Comparison of ENCODE assay signal across 23 cellular contexts in the genomic region with DNA sequence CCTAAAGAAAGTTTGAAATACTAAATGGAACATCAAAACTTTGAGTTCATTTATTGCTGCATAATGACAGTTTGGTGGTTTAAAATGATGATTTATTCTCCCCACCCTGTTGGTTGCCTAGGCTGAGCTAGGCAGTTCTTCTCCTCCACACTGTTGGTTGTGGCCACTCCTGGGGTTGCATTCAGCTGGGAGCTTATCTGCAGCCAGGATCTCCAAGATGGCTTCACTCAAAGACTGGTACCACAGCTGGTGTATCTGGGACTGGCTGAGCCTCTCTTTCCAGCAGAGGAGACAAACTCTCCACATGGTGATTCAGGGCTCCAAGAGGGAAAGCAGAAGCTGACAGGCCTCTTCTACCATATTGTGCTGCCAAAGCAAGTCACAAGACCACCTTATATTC. TPM values are rescaled to one million over a fixed set of nuclear protein-coding genes. Genes with fewer than 3 reads are reported as not detected.
DNase-seq lines count a peak whose midpoint lies in the region; ATAC-seq, FAIRE-seq and TF ChIP-seq lines count a peak whose summit lies in the region.
"Had no signal": no experiment of that assay in that cellular context is flagged by ENCODE, and none has a peak within 500 bp of the region (broad histone marks: within the 10 kb centered on the region; RNA-seq: fewer than 3 reads in every experiment).

No MANE protein-coding gene starts in this region.

- no peaks in the 10 kb centered on the region for H3K9me3 ChIP-seq in K562 (replicated peaks; ENCODE audit: control insufficient read depth, insufficient read depth, low read depth, low read length)
- no peaks in the 10 kb centered on the region for H3K9me3 ChIP-seq in right atrium auricular region
- H3K9me3 ChIP-seq: heart left ventricle had no signal

- H3K27me3 ChIP-seq in K562 (ENCODE audit: control insufficient read depth in 2 of 2, insufficient read depth in 2 of 2, low read length in 2 of 2), result peaks cover 0 to 6% of the 10 kb centered on the region in 2 experiments; a peak in 3 of 5 replicates
- no peaks in the 10 kb centered on the region for H3K27me3 ChIP-seq in right atrium auricular region

- H3K36me3 Mint-ChIP-seq in activated CD4-positive, alpha-beta T cell treated with anti-CD3 and anti-CD28 coated beads for 36 hours (ENCODE audit: low read depth), result no peaks in the 10 kb centered on the region
- H3K36me3 Mint-ChIP-seq: naive thymus-derived CD4-positive, alpha-beta T cell had no signal

- no peaks in the 10 kb centered on the region for H3K9me3 Mint-ChIP-seq in activated CD4-positive, alpha-beta T cell treated with anti-CD3 and anti-CD28 coated beads for 36 hours (ENCODE audit: low read depth)
- H3K9me3 Mint-ChIP-seq: activated T-helper 17 cell treated with anti-CD3 and anti-CD28 coated beads, Interleukin-2, amount 50 U/mL, for 72 hours; naive thymus-derived CD4-positive, alpha-beta T cell had no signal

- peak; percentile 40 for DNase-seq in activated CD4-positive, alpha-beta T cell treated with anti-CD3 and anti-CD28 coated beads for 36 hours
- DNase-seq in activated CD4-positive, alpha-beta T cell treated with anti-CD3 and anti-CD28 coated beads, Interleukin-2, amount 50 U/mL, for 1 hour, result no peak
- DNase-seq in GM18507 (ENCODE audit: extremely low spot score, insufficient read length, low read depth) (no peak), RPMI7951 (ENCODE audit: low read depth) (peak; percentile 1), K562 (ENCODE audit: extremely low read depth in 1 of 4, low spot score in 3 of 4) (no peak), right atrium auricular region (ENCODE audit: low spot score) (no peak)
- DNase-seq: amniotic stem cell; heart left ventricle; KBM-7; naive thymus-derived CD4-positive, alpha-beta T cell; NCI-H1105; NCI-H2029 treated with DMSO at 0.1 percent for 48 hours; NCI-H446; stimulated activated CD4-positive, alpha-beta T cell treated with anti-CD3 and anti-CD28 coated beads, Interleukin-12 subunit alpha, Interleukin-12 subunit beta, amount 100 ng/mL, for 4 hours; stimulated activated CD8-positive, alpha-beta memory T cell treated with anti-CD3 and anti-CD28 coated beads, Interleukin-4, amount 100 ng/mL, for 48 hours; T-helper 1 cell had no signal

- TF ChIP-seq CTCF in K562 (IDR thresholded peaks at IDR 0.05 in 2 of 3, conservative IDR thresholded peaks at IDR 0.05 in 1 of 3; ENCODE audit: insufficient read depth in 2 of 3, low read depth in 1 of 3, low read length in 3 of 3), result no peak
- no peak for TF ChIP-seq CTCF in right atrium auricular region (IDR thresholded peaks at IDR 0.05)

- no peak overlapping the region for H2AFZ ChIP-seq in K562 (ENCODE audit: low read depth, low read length)

- H3K4me1 ChIP-seq in K562 (replicated peaks in 1 of 2; ENCODE audit: control insufficient read depth in 2 of 2, insufficient read depth in 2 of 2, low read length in 2 of 2) (peaks cover 0 to 4% of the 10 kb centered on the region in 2 experiments; a peak in 2 of 5 replicates), right atrium auricular region (no peaks in the 10 kb centered on the region)
- H3K4me1 ChIP-seq: heart left ventricle had no signal

- TF ChIP-seq EP300 in K562 (IDR thresholded peaks at IDR 0.05; ENCODE audit: low read length), result no peak

- H3K4me3 ChIP-seq in K562 (no peak overlapping the region), right atrium auricular region (no peak overlapping the region)
- H3K4me3 ChIP-seq: BLaER1 treated with 17β-estradiol and CSF1 and Interleukin-3, amounts not matched to agents 10 nM and 100 nM; heart left ventricle had no signal

- H3K4me3 Mint-ChIP-seq in activated CD4-positive, alpha-beta T cell treated with anti-CD3 and anti-CD28 coated beads for 36 hours, result no peak overlapping the region
- H3K4me3 Mint-ChIP-seq: activated T-helper 17 cell treated with anti-CD3 and anti-CD28 coated beads, Interleukin-2, amount 50 U/mL, for 72 hours; naive thymus-derived CD4-positive, alpha-beta T cell had no signal

- intact Hi-C loops in activated CD4-positive, alpha-beta T cell treated with anti-CD3 and anti-CD28 coated beads for 36 hours (cut with DNase I, micrococcal nuclease), result no loop called here
- intact Hi-C loops in K562 (cut with micrococcal nuclease), result no loop called here

- in situ Hi-C loops in K562 (cut with MboI), result no loop called here

- no peaks in the 10 kb centered on the region for H3K27me3 Mint-ChIP-seq in activated CD4-positive, alpha-beta T cell treated with anti-CD3 and anti-CD28 coated beads for 36 hours
- H3K27me3 Mint-ChIP-seq: activated T-helper 17 cell treated with anti-CD3 and anti-CD28 coated beads, Interleukin-2, amount 50 U/mL, for 72 hours; naive thymus-derived CD4-positive, alpha-beta T cell had no signal

- H3K27ac Mint-ChIP-seq in activated CD4-positive, alpha-beta T cell treated with anti-CD3 and anti-CD28 coated beads for 36 hours, result no peak overlapping the region
- H3K27ac Mint-ChIP-seq: activated T-helper 17 cell treated with anti-CD3 and anti-CD28 coated beads, Interleukin-2, amount 50 U/mL, for 72 hours had no signal

- H3K9ac ChIP-seq in K562 (ENCODE audit: insufficient read depth in 1 of 2, low read depth in 2 of 2, low read length in 2 of 2), result no peak overlapping the region

- FAIRE-seq in GM18507 (lab: Jason Lieb, UNC), result peak; percentile 38
- FAIRE-seq in K562 (lab: Jason Lieb, UNC), result no peak
- FAIRE-seq: H1, urothelium cell line had no signal

- no peak for TF ChIP-seq POLR2A in K562 (conservative IDR thresholded peaks at IDR 0.05)

- BruUV-seq in K562 (replicated peaks; lab: Mats Ljungman, UMichigan), result no TSS peak

- no peaks in the 10 kb centered on the region for H3K9me1 ChIP-seq in K562 (ENCODE audit: control insufficient read depth, insufficient read depth, low read length)

- H3K27ac ChIP-seq in K562 (ENCODE audit: extremely low read depth, low read depth, low read length) (no peak overlapping the region), right atrium auricular region (no peak overlapping the region)
- H3K27ac ChIP-seq: heart left ventricle had no signal

- ATAC-seq in activated CD4-positive, alpha-beta T cell treated with anti-CD3 and anti-CD28 coated beads for 36 hours, result peak; percentile 23
- ATAC-seq in K562 (peak; percentile 72), HG02870 (IDR thresholded peaks at IDR 0.05; ENCODE audit: unreplicated experiment) (no peak), HG02678 (IDR thresholded peaks at IDR 0.05; ENCODE audit: unreplicated experiment) (no peak)
- ATAC-seq: activated T-helper 17 cell treated with anti-CD3 and anti-CD28 coated beads, Interleukin-2, amount 50 U/mL, for 72 hours; heart left ventricle; naive thymus-derived CD4-positive, alpha-beta T cell; Right ventricle myocardium inferior had no signal

- H3K79me2 ChIP-seq in K562 (ENCODE audit: control insufficient read depth, insufficient read depth, low read length), result no peaks in the 10 kb centered on the region

- no peak for TF ChIP-seq RAD21 in K562 (CRISPR knock-in tag; conservative IDR thresholded peaks at IDR 0.05 in 1 of 2, IDR thresholded peaks at IDR 0.05 in 1 of 2)

- POLR2A ChIA-PET in activated CD4-positive, alpha-beta T cell treated with anti-CD3 and anti-CD28 coated beads for 36 hours (lab: Charles Lee), result interaction anchor here (0.6 kb wide), 1 partner anchor 210 kb away, joined by 3 read pairs; no protein-coding TSS in a partner anchor
- POLR2A ChIA-PET in K562 (lab: Yijun Ruan, JAX), result no interaction called here

- H4K20me1 ChIP-seq in K562 (replicated peaks; ENCODE audit: control insufficient read depth, insufficient read depth, low read length), result no peaks in the 10 kb centered on the region

- peaks cover 44% of the 10 kb centered on the region for H3K4me1 Mint-ChIP-seq in activated CD4-positive, alpha-beta T cell treated with anti-CD3 and anti-CD28 coated beads for 36 hours
- H3K4me1 Mint-ChIP-seq: activated T-helper 17 cell treated with anti-CD3 and anti-CD28 coated beads, Interleukin-2, amount 50 U/mL, for 72 hours had no signal

- CTCF ChIA-PET in activated CD4-positive, alpha-beta T cell treated with anti-CD3 and anti-CD28 coated beads for 36 hours (lab: Charles Lee), result interaction anchor here (1.0 to 2.0 kb wide), 3 partner anchors 9 to 117 kb away, joined by 3 to 5 read pairs (median 3); no protein-coding TSS in a partner anchor
- CTCF ChIA-PET in K562 (lab: Yijun Ruan, JAX; ENCODE audit: low intra/inter-chr PET ratio), result no interaction called here

- H3K4me2 ChIP-seq in K562 (ENCODE audit: insufficient read depth, low read length), result no peak overlapping the region

- H3K36me3 ChIP-seq in K562 (ENCODE audit: control insufficient read depth, insufficient read depth, low read length) (no peaks in the 10 kb centered on the region), right atrium auricular region (no peaks in the 10 kb centered on the region)
- H3K36me3 ChIP-seq: BLaER1 treated with 17β-estradiol and CSF1 and Interleukin-3, amounts not matched to agents 10 nM and 100 nM; heart left ventricle had no signal

TF ChIP-seq in K562, 482 proteins besides CTCF, POLR2A, EP300 and RAD21 (continues in another document):
- peak in 1 of 3 experiments; percentile 32 for TF ChIP-seq YY1 (IDR thresholded peaks at IDR 0.05; ENCODE audit: borderline replicate concordance in 1 of 3, control insufficient read depth in 1 of 3, extremely low read depth in 1 of 3, insufficient read depth in 3 of 3, insufficient read length in 1 of 3, insufficient replicate concordance in 2 of 3, low read depth in 1 of 3, low read length in 2 of 3)

RNA-seq across cellular contexts. Expression of a gene that starts 33.1 kb away (rescaled TPM):
- 10 to 100 TPM; 51.6 to 54.2 TPM for total RNA-seq in activated CD4-positive, alpha-beta T cell treated with anti-CD3 and anti-CD28 coated beads for 36 hours
- total RNA-seq in RPMI7951 (2014; rRNA removed; shearing (Covaris generic)), result 31.3 and 41.0 TPM in 2 replicates
- total RNA-seq in K562 (2011; cell fraction: chromatin; rRNA removed; ENCODE audit: low replicate concordance), result 36.6 and 51.8 TPM in 2 replicates
- 30.7 and 37.9 TPM in 2 replicates for total RNA-seq in K562 (2011; cell fraction: nucleolus; rRNA removed)
- 46.8 and 67.8 TPM in 2 replicates for total RNA-seq in K562 (2011; cell fraction: nucleoplasm; rRNA removed)
- 21.3 and 31.2 TPM in 2 replicates for total RNA-seq in K562 (2014; rRNA removed)
- total RNA-seq in K562 (2014; rRNA removed; fragmentation: Illumina TruSeq; extraction: Trizol), result 23.5 and 30.1 TPM in 2 replicates
- total RNA-seq in K562 (2015; rRNA removed; fragmentation: Illumina TruSeq; extraction: Trizol), result 21.4 and 23.1 TPM in 2 replicates
- 26.5 and 27.1 TPM in 2 replicates for total RNA-seq in K562 (2021)
- polyA plus RNA-seq in K562 (2011; rRNA removed), result 38.2 and 38.6 TPM in 2 replicates
- 21.2 and 30.3 TPM in 2 replicates for polyA plus RNA-seq in K562 (2011; cell fraction: cytosol; rRNA removed)
- polyA plus RNA-seq in K562 (2011; cell fraction: nucleus; rRNA removed), result 98.6 and 112 TPM in 2 replicates
- 23.7 and 26.5 TPM in 2 replicates for polyA plus RNA-seq in K562 (2012)
- polyA plus RNA-seq in K562 (2014; fragmentation: Illumina TruSeq; extraction: Trizol), result 33.5 and 35.3 TPM in 2 replicates
- polyA plus RNA-seq in K562 (2014; fragmentation: Nextera tagmentation; extraction: Ambion mirVana), result 10 to 100 TPM; 26.4 to 39.9 TPM
- polyA plus RNA-seq in K562 (2014; rRNA removed), result 27.6 and 32.5 TPM in 2 replicates
- 27.2 and 29.5 TPM in 2 replicates for polyA minus RNA-seq in K562 (2011; rRNA and poly(A)+ RNA removed)
- 17.9 and 21.7 TPM in 2 replicates for polyA minus RNA-seq in K562 (2011; cell fraction: cytosol; rRNA and poly(A)+ RNA removed)
- polyA minus RNA-seq in K562 (2011; cell fraction: nucleus; rRNA and poly(A)+ RNA removed), result 38.2 and 51.4 TPM in 2 replicates
- total RNA-seq in right atrium auricular region, result 10 to 100 TPM; 11.4 to 13.2 TPM

Comparison
In these comparisons a context has a peak if more than half of its experiments do, and no peak if none do; other contexts are left out.
1. DNase-seq: peak in activated CD4-positive, alpha-beta T cell treated with anti-CD3 and anti-CD28 coated beads for 36 hours (single experiment) and RPMI7951 (single experiment); none in activated CD4-positive, alpha-beta T cell treated with anti-CD3 and anti-CD28 coated beads, Interleukin-2, amount 50 U/mL, for 1 hour (single experiment), GM18507 (single experiment), K562 (0 of 4) and right atrium auricular region (single experiment).
2. ATAC-seq: peak in activated CD4-positive, alpha-beta T cell treated with anti-CD3 and anti-CD28 coated beads for 36 hours (single experiment) and K562 (single experiment); none in HG02870 (single experiment) and HG02678 (single experiment).